Comparison of ENCODE assay signal across 8 cellular contexts in the genomic region with DNA sequence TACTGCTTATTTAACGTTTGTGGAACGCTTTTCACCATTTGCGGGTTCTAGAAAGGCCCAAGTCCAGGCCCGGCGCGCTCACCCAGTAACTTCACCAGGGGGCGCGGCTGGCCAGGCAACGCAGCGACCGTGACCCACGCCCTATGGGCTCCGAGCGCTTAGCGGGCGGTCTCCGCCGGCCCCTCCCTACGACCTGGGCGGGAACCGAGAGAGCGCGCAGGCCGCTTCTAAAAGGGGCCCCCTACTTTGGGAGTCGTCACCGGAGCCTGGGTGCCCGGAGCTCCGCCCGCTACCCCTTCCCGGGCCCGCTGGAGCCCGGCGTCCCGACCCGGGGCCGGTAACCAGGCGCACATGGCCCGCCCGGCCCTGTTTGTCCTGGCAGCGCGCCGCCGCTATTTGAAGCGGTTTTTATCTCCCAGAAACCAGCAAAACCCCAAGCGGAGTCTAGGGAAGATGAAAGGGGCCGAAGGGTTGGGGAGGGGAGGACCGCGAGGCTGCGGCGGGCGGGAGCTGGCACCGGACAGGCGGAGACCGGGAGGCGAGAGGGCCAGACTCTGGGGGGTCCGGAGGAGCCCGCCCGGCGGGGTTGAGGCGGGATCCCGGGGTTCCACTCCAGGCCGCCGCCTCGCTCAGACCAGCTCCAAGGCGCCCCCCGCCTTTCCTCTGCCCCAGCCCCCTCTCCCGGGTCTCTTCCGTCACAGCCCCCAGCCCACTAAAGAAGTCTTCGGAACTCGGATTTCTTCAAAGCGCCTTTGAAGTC. TPM values are rescaled to one million over a fixed set of nuclear protein-coding genes. Genes with fewer than 3 reads are reported as not detected.
DNase-seq lines count a peak whose midpoint lies in the region; ATAC-seq and TF ChIP-seq lines count a peak whose summit lies in the region.

No MANE protein-coding gene starts in this region.

- TF ChIP-seq CTCF in GM06990 (IDR thresholded peaks at IDR 0.05; ENCODE audit: insufficient read depth, low read length, poor library complexity, severe bottlenecking) (peak; percentile 80), HFF-Myc (IDR thresholded peaks at IDR 0.05; ENCODE audit: low read depth, low read length, missing control alignments) (peak; percentile 73), SK-N-SH (IDR thresholded peaks at IDR 0.05) (peak; percentile 75), parathyroid adenoma (IDR thresholded peaks at IDR 0.05) (peak; percentile 82), tibial artery (IDR thresholded peaks at IDR 0.05) (peak; percentile 80 to 81)

- CTCF ChIA-PET in SK-N-SH (lab: Yijun Ruan, JAX) = interaction anchor here (0.6 to 13.6 kb wide), 25 partner anchors 9 to 260 kb away, joined by 3 to 294 read pairs (median 4); a partner anchor contains a TSS

- H3K27ac ChIP-seq in SK-N-SH (ENCODE audit: low read depth in 2 of 2, low read length in 1 of 2) (peak overlapping the region; percentile 79 to 88), parathyroid adenoma (peak overlapping the region; percentile 73), tibial artery (peak overlapping the region; percentile 90 to 91)

- H3K4me3 ChIP-seq in GM06990 (replicated peaks; ENCODE audit: low read depth, low read length) (peak overlapping the region; percentile 71), HFF-Myc (replicated peaks; ENCODE audit: low read depth, low read length) (peak overlapping the region; percentile 57), SK-N-SH (ENCODE audit: low read depth in 2 of 2, low read length in 1 of 2) (peak overlapping the region; percentile 59 to 79), parathyroid adenoma (ENCODE audit: low read depth, low read length) (peak overlapping the region; percentile 64), tibial artery (peak overlapping the region; percentile 69 to 84)

- H3K27ac Mint-ChIP-seq in activated naive CD4-positive, alpha-beta T cell treated with anti-CD3 and anti-CD28 coated beads, Interleukin-2, amount 50 U/mL, for 72 hours = peak overlapping the region; percentile 85 to 99

- H3K4me1 ChIP-seq in SK-N-SH (ENCODE audit: control insufficient read depth in 1 of 2, insufficient read depth in 2 of 2, low read depth in 1 of 2, low read length in 1 of 2) (peaks cover 6 to 18% of the 10 kb centered on the region in 2 experiments; a peak in 3 of 4 replicates), parathyroid adenoma (peaks cover 19% of the 10 kb centered on the region), tibial artery (peaks cover 8 to 37% (median 21%) of the 10 kb centered on the region in 4 donors)

- no peaks in the 10 kb centered on the region for H3K9me3 Mint-ChIP-seq in activated naive CD4-positive, alpha-beta T cell treated with anti-CD3 and anti-CD28 coated beads, Interleukin-2, amount 50 U/mL, for 72 hours

- H3K27me3 ChIP-seq in GM06990 (replicated peaks; ENCODE audit: control insufficient read depth, insufficient read depth, low read length) (no peaks in the 10 kb centered on the region), SK-N-SH (ENCODE audit: insufficient read depth) (no peaks in the 10 kb centered on the region), parathyroid adenoma (ENCODE audit: control insufficient read depth, insufficient read depth, low read length) (no peaks in the 10 kb centered on the region), tibial artery (no peaks in the 10 kb centered on the region)

- POLR2A ChIA-PET in SK-N-SH (lab: Yijun Ruan, JAX) = interaction anchor here (0.5 to 8.3 kb wide), 7 partner anchors 10 to 184 kb away, joined by 3 to 105 read pairs (median 3); no protein-coding TSS in a partner anchor

- TF ChIP-seq RAD21 in SK-N-SH (IDR thresholded peaks at IDR 0.05; ENCODE audit: low read length) = peak; percentile 89

- no peaks in the 10 kb centered on the region for H3K9me2 ChIP-seq in SK-N-SH

- no peak for TF ChIP-seq EP300 in SK-N-SH (IDR thresholded peaks at IDR 0.05; ENCODE audit: borderline replicate concordance in 1 of 2, low read depth in 1 of 2, low read length in 1 of 2)

- H3K36me3 ChIP-seq in GM06990 (ENCODE audit: control insufficient read depth, insufficient read depth, low read length) (no peaks in the 10 kb centered on the region), SK-N-SH (replicated peaks in 1 of 2; ENCODE audit: control insufficient read depth in 1 of 2, insufficient read depth in 2 of 2, low read length in 1 of 2) (no peaks in the 10 kb centered on the region), parathyroid adenoma (ENCODE audit: control insufficient read depth, insufficient read depth, low read length) (no peaks in the 10 kb centered on the region), tibial artery (no peaks in the 10 kb centered on the region)

- intact Hi-C loops in Right ventricle myocardium inferior (cut with DNase I) (loop anchor here (1.0 to 2.0 kb wide), 2 partner anchors 20 to 184 kb away; no protein-coding TSS in a partner anchor), tibial artery (cut with DNase I; ENCODE audit: low total_unique reads) (loop anchor here (2.0 kb wide), 1 partner anchor 20 kb away; no protein-coding TSS in a partner anchor)

- peak overlapping the region; percentile 80 for H2AFZ ChIP-seq in SK-N-SH (ENCODE audit: low read depth)
- peak overlapping the region; percentile 91 for H2AFZ ChIP-seq in parathyroid adenoma

- no peaks in the 10 kb centered on the region for H4K20me1 ChIP-seq in SK-N-SH (ENCODE audit: insufficient read depth)

- H3F3A ChIP-seq in SK-N-SH (replicated peaks; ENCODE audit: insufficient read depth) = peaks cover 13% of the 10 kb centered on the region

- DNase-seq in GM06990 (ENCODE audit: extremely low read depth, insufficient read length) (peak; percentile 90), HFF-Myc (ENCODE audit: extremely low read depth, low read depth) (no peak), NAMALWA (ENCODE audit: low spot score) (peak; percentile 88), SK-N-SH (peak; percentile 96), Right ventricle myocardium inferior (ENCODE audit: missing footprints) (peak; percentile 97), tibial artery (peak; percentile 94 to 96)
- DNase-seq in activated naive CD4-positive, alpha-beta T cell treated with anti-CD3 and anti-CD28 coated beads, Interleukin-2, amount 50 U/mL, for 72 hours (ENCODE audit: low spot score in 2 of 2) = peak; percentile 86 to 92

- H3K9ac ChIP-seq in SK-N-SH (peak overlapping the region; percentile 95), parathyroid adenoma (peak overlapping the region; percentile 24)

- no peaks in the 10 kb centered on the region for H3K36me3 Mint-ChIP-seq in activated naive CD4-positive, alpha-beta T cell treated with anti-CD3 and anti-CD28 coated beads, Interleukin-2, amount 50 U/mL, for 72 hours

- peak; percentile 68 to 77 for ATAC-seq in activated naive CD4-positive, alpha-beta T cell treated with anti-CD3 and anti-CD28 coated beads, Interleukin-2, amount 50 U/mL, for 72 hours
- ATAC-seq in Right ventricle myocardium inferior = peak; percentile 89

- WGBS in SK-N-SH (ENCODE audit: low lambda C conversion rate) = under 1% methylated on average over 23 of the region's 71 CpGs

- H3K9me3 ChIP-seq in SK-N-SH (no peaks in the 10 kb centered on the region), parathyroid adenoma (ENCODE audit: control insufficient read depth, low read length) (no peaks in the 10 kb centered on the region), tibial artery (no peaks in the 10 kb centered on the region)

- H3K79me2 ChIP-seq in SK-N-SH (ENCODE audit: insufficient read depth) (peaks cover 9% of the 10 kb centered on the region), parathyroid adenoma (peaks cover 4% of the 10 kb centered on the region)

- H3K4me2 ChIP-seq in SK-N-SH (peak overlapping the region; percentile 93), parathyroid adenoma (ENCODE audit: low read length) (peak overlapping the region; percentile 76)

TF ChIP-seq in SK-N-SH, 30 proteins besides CTCF, POLR2A, EP300 and RAD21 (continues in another document):
- TF ChIP-seq ELF1 (IDR thresholded peaks at IDR 0.05) (no peak), SMC3 (IDR thresholded peaks at IDR 0.05; ENCODE audit: low read depth, low read length) (peak; percentile 88), MEF2A (IDR thresholded peaks at IDR 0.05; ENCODE audit: borderline replicate concordance, low read depth) (peak; percentile 13; the same call in 1 of the 2 replicates)
- TF ChIP-seq, protein P1, sequence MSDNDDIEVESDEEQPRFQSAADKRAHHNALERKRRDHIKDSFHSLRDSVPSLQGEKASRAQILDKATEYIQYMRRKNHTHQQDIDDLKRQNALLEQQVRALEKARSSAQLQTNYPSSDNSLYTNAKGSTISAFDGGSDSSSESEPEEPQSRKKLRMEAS (IDR thresholded peaks at IDR 0.05; ENCODE audit: low read depth) = peak; percentile 64; the same call in 1 of the 2 replicates

RNA-seq across cellular contexts. Expression of a gene that starts 3.5 kb away (rescaled TPM):
- 64.9 and 70.6 TPM in 2 replicates for polyA plus RNA-seq in SK-N-SH (2012; rRNA removed)
- 23.5 and 30.1 TPM in 2 replicates for polyA plus RNA-seq in SK-N-SH (2012; cell fraction: cytosol; rRNA removed)
- 274 and 299 TPM in 2 replicates for polyA plus RNA-seq in SK-N-SH (2012; cell fraction: nucleus; rRNA removed)
- total RNA-seq in activated naive CD4-positive, alpha-beta T cell treated with anti-CD3 and anti-CD28 coated beads, Interleukin-2, amount 50 U/mL, for 72 hours = 10 to 100 TPM; 52.3 to 83.5 TPM
- 38.5 TPM for total RNA-seq in Right ventricle myocardium inferior

RNA-seq across cellular contexts. Expression of a gene that starts 11.2 kb away (rescaled TPM):
- polyA plus RNA-seq in SK-N-SH (2012; rRNA removed) = not detected in 2 replicates
- 0.01 TPM in 1 of 2 replicates, not detected in the other for polyA plus RNA-seq in SK-N-SH (2012; cell fraction: cytosol; rRNA removed)
- polyA plus RNA-seq in SK-N-SH (2012; cell fraction: nucleus; rRNA removed) = 0.07 and 0.16 TPM in 2 replicates
- not detected for total RNA-seq in activated naive CD4-positive, alpha-beta T cell treated with anti-CD3 and anti-CD28 coated beads, Interleukin-2, amount 50 U/mL, for 72 hours
- total RNA-seq in Right ventricle myocardium inferior = not detected

RNA-seq across cellular contexts. Expression of a gene that starts 25.5 kb away (rescaled TPM):
- 93.5 and 101 TPM in 2 replicates for polyA plus RNA-seq in SK-N-SH (2012; rRNA removed)
- polyA plus RNA-seq in SK-N-SH (2012; cell fraction: cytosol; rRNA removed) = 56.9 and 73.3 TPM in 2 replicates
- 109 and 132 TPM in 2 replicates for polyA plus RNA-seq in SK-N-SH (2012; cell fraction: nucleus; rRNA removed)
- total RNA-seq in activated naive CD4-positive, alpha-beta T cell treated with anti-CD3 and anti-CD28 coated beads, Interleukin-2, amount 50 U/mL, for 72 hours = 10 to 100 TPM; 63.8 to 91.5 TPM
- total RNA-seq in Right ventricle myocardium inferior = 38.5 TPM

RNA-seq across cellular contexts. Expression of a gene that starts 29.6 kb away (rescaled TPM):
- polyA plus RNA-seq in SK-N-SH (2012; rRNA removed) = 1,198 and 1,880 TPM in 2 replicates
- polyA plus RNA-seq in SK-N-SH (2012; cell fraction: cytosol; rRNA removed) = 1,472 and 1,558 TPM in 2 replicates
- 1,484 and 1,670 TPM in 2 replicates for polyA plus RNA-seq in SK-N-SH (2012; cell fraction: nucleus; rRNA removed)
- total RNA-seq in activated naive CD4-positive, alpha-beta T cell treated with anti-CD3 and anti-CD28 coated beads, Interleukin-2, amount 50 U/mL, for 72 hours = 100 to 1,000 TPM; 334 to 355 TPM
- 392 TPM for total RNA-seq in Right ventricle myocardium inferior

RNA-seq across cellular contexts. Expression of a gene that starts 55.0 kb away (rescaled TPM):
- 12.9 and 18.8 TPM in 2 replicates for polyA plus RNA-seq in SK-N-SH (2012; rRNA removed)
- 9.1 and 12.8 TPM in 2 replicates for polyA plus RNA-seq in SK-N-SH (2012; cell fraction: cytosol; rRNA removed)
- polyA plus RNA-seq in SK-N-SH (2012; cell fraction: nucleus; rRNA removed) = 26.1 and 41.3 TPM in 2 replicates
- 100 to 1,000 TPM in 1 of 2 donors, 10 to 100 TPM in 1; 86.0 to 156 TPM for total RNA-seq in activated naive CD4-positive, alpha-beta T cell treated with anti-CD3 and anti-CD28 coated beads, Interleukin-2, amount 50 U/mL, for 72 hours
- 31.3 TPM for total RNA-seq in Right ventricle myocardium inferior
